Comparison of ENCODE assay signal across 1 cellular context in the genomic region with DNA sequence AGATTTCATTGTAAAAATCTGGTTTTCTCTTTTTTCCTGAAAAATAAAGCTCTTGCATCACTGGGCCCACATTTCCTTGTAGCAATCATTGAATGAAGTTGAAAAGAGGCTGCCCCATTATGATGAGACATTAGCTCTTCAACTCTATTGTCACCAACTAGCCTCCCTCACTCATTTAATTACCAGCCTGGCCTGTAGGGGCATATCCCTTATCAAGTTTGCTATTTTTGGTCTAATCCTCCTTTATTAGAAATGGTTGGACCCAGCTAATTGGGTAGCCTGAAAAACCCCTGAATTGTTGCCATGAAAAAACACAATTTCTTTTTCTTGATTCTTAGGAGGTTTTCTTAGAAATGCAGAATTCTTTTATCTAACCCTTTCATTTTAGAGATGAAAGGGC.
TF ChIP-seq lines count a peak whose summit lies in the region.

No MANE protein-coding gene starts in this region.

TF ChIP-seq in GM23338, 12 proteins besides CTCF, POLR2A, EP300 and RAD21 (continued from another document):
- TF ChIP-seq, protein P1, sequence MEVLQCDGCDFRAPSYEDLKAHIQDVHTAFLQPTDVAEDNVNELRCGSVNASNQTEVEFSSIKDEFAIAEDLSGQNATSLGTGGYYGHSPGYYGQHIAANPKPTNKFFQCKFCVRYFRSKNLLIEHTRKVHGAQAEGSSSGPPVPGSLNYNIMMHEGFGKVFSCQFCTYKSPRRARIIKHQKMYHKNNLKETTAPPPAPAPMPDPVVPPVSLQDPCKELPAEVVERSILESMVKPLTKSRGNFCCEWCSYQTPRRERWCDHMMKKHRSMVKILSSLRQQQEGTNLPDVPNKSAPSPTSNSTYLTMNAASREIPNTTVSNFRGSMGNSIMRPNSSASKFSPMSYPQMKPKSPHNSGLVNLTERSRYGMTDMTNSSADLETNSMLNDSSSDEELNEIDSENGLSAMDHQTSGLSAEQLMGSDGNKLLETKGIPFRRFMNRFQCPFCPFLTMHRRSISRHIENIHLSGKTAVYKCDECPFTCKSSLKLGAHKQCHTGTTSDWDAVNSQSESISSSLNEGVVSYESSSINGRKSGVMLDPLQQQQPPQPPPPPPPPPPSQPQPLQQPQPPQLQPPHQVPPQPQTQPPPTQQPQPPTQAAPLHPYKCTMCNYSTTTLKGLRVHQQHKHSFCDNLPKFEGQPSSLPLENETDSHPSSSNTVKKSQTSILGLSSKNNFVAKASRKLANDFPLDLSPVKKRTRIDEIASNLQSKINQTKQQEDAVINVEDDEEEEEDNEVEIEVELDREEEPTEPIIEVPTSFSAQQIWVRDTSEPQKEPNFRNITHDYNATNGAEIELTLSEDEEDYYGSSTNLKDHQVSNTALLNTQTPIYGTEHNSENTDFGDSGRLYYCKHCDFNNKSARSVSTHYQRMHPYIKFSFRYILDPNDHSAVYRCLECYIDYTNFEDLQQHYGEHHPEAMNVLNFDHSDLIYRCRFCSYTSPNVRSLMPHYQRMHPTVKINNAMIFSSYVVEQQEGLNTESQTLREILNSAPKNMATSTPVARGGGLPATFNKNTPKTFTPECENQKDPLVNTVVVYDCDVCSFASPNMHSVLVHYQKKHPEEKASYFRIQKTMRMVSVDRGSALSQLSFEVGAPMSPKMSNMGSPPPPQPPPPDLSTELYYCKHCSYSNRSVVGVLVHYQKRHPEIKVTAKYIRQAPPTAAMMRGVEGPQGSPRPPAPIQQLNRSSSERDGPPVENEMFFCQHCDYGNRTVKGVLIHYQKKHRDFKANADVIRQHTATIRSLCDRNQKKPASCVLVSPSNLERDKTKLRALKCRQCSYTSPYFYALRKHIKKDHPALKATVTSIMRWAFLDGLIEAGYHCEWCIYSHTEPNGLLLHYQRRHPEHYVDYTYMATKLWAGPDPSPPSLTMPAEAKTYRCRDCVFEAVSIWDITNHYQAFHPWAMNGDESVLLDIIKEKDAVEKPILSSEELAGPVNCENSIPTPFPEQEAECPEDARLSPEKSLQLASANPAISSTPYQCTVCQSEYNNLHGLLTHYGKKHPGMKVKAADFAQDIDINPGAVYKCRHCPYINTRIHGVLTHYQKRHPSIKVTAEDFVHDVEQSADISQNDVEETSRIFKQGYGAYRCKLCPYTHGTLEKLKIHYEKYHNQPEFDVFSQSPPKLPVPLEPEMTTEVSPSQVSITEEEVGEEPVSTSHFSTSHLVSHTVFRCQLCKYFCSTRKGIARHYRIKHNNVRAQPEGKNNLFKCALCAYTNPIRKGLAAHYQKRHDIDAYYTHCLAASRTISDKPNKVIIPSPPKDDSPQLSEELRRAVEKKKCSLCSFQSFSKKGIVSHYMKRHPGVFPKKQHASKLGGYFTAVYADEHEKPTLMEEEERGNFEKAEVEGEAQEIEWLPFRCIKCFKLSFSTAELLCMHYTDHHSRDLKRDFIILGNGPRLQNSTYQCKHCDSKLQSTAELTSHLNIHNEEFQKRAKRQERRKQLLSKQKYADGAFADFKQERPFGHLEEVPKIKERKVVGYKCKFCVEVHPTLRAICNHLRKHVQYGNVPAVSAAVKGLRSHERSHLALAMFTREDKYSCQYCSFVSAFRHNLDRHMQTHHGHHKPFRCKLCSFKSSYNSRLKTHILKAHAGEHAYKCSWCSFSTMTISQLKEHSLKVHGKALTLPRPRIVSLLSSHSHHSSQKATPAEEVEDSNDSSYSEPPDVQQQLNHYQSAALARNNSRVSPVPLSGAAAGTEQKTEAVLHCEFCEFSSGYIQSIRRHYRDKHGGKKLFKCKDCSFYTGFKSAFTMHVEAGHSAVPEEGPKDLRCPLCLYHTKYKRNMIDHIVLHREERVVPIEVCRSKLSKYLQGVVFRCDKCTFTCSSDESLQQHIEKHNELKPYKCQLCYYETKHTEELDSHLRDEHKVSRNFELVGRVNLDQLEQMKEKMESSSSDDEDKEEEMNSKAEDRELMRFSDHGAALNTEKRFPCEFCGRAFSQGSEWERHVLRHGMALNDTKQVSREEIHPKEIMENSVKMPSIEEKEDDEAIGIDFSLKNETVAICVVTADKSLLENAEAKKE (CRISPR knock-in tag; IDR thresholded peaks at IDR 0.05), result no peak
- TF ChIP-seq NANOG (IDR thresholded peaks at IDR 0.05; ENCODE audit: borderline replicate concordance) (no peak), ZNF114 (CRISPR knock-in tag; IDR thresholded peaks at IDR 0.05) (no peak), EZH2phosphoT487 (IDR thresholded peaks at IDR 0.05; ENCODE audit: unreplicated experiment) (no peak)
- TF ChIP-seq, protein P2, sequence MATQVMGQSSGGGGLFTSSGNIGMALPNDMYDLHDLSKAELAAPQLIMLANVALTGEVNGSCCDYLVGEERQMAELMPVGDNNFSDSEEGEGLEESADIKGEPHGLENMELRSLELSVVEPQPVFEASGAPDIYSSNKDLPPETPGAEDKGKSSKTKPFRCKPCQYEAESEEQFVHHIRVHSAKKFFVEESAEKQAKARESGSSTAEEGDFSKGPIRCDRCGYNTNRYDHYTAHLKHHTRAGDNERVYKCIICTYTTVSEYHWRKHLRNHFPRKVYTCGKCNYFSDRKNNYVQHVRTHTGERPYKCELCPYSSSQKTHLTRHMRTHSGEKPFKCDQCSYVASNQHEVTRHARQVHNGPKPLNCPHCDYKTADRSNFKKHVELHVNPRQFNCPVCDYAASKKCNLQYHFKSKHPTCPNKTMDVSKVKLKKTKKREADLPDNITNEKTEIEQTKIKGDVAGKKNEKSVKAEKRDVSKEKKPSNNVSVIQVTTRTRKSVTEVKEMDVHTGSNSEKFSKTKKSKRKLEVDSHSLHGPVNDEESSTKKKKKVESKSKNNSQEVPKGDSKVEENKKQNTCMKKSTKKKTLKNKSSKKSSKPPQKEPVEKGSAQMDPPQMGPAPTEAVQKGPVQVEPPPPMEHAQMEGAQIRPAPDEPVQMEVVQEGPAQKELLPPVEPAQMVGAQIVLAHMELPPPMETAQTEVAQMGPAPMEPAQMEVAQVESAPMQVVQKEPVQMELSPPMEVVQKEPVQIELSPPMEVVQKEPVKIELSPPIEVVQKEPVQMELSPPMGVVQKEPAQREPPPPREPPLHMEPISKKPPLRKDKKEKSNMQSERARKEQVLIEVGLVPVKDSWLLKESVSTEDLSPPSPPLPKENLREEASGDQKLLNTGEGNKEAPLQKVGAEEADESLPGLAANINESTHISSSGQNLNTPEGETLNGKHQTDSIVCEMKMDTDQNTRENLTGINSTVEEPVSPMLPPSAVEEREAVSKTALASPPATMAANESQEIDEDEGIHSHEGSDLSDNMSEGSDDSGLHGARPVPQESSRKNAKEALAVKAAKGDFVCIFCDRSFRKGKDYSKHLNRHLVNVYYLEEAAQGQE (IDR thresholded peaks at IDR 0.05; ENCODE audit: unreplicated experiment), result no peak
